18 cellular contexts compared by ENCODE assay signal in genomic region chr11:72423840-72424239, GRCh38.
"Had no signal": no experiment of that assay in that cellular context is flagged by ENCODE, and none has a peak within 500 bp of the region (broad histone marks: within the 10 kb centered on the region; RNA-seq: fewer than 3 reads in every experiment).

No MANE protein-coding gene starts in this region.

- H3K4me3 ChIP-seq: ascending aorta, gastrocnemius medialis, lung, SK-N-MC, thyroid gland had no signal

- H3K27ac ChIP-seq: ascending aorta, SK-N-MC, thyroid gland had no signal

- H3K27ac Mint-ChIP-seq: activated CD4-positive, alpha-beta memory T cell treated with anti-CD3 and anti-CD28 coated beads for 36 hours; activated T-helper 1 cell treated with anti-CD3 and anti-CD28 coated beads, Interleukin-12 subunit alpha, Interleukin-12 subunit beta, Interleukin-2, Interleukin-4 antibody, amounts not matched to agents 30 ng/mL and 10 ng/mL and 1 ng/mL, durations not matched to agents 14 hours and 24 hours and 36 hours; nephron had no signal

- H3K9me3 Mint-ChIP-seq: activated CD4-positive, alpha-beta memory T cell treated with anti-CD3 and anti-CD28 coated beads for 36 hours; activated T-helper 1 cell treated with anti-CD3 and anti-CD28 coated beads, Interleukin-12 subunit alpha, Interleukin-12 subunit beta, Interleukin-2, Interleukin-4 antibody, amounts not matched to agents 30 ng/mL and 10 ng/mL and 1 ng/mL, durations not matched to agents 14 hours and 24 hours and 36 hours; central memory CD8-positive, alpha-beta T cell; nephron had no signal

- H3K4me3 Mint-ChIP-seq: activated CD4-positive, alpha-beta memory T cell treated with anti-CD3 and anti-CD28 coated beads for 36 hours; activated T-helper 1 cell treated with anti-CD3 and anti-CD28 coated beads, Interleukin-12 subunit alpha, Interleukin-12 subunit beta, Interleukin-2, Interleukin-4 antibody, amounts not matched to agents 30 ng/mL and 10 ng/mL and 1 ng/mL, durations not matched to agents 14 hours and 24 hours and 36 hours; central memory CD8-positive, alpha-beta T cell; nephron had no signal

- H3K9me3 ChIP-seq: ascending aorta, gastrocnemius medialis, thyroid gland had no signal

- DNase-seq: activated CD4-positive, alpha-beta memory T cell treated with anti-CD3 and anti-CD28 coated beads for 36 hours; activated CD4-positive, CD25-positive, alpha-beta regulatory T cell treated with anti-CD3 and anti-CD28 coated beads, Interleukin-2, amount 50 U/mL, for 72 hours; activated CD8-positive, alpha-beta memory T cell treated with anti-CD3 and anti-CD28 coated beads, Interleukin-2, amount 50 U/mL, for 4 hours; cortex of kidney; effector CD8-positive, alpha-beta T cell; gastrocnemius medialis; head of caudate nucleus; nucleus accumbens; stimulated activated CD4-positive, alpha-beta T cell treated with anti-CD3 and anti-CD28 coated beads, Interleukin-2, amount 100 ng/mL, for 24 hours; stimulated activated naive CD4-positive, alpha-beta T cell treated with Interleukin-2 at 50 U/mL for 16 hours; thyroid gland had no signal

- H3K27me3 ChIP-seq: ascending aorta, gastrocnemius medialis, thyroid gland had no signal

- H3K27me3 Mint-ChIP-seq: activated CD4-positive, alpha-beta memory T cell treated with anti-CD3 and anti-CD28 coated beads for 36 hours; central memory CD8-positive, alpha-beta T cell had no signal

- H3K4me1 ChIP-seq: ascending aorta had no signal

- ATAC-seq: esophagus mucosa, gastrocnemius medialis had no signal
